Comparison of ENCODE assay signal across 8 cellular contexts in genomic region chr9:125747765-125748510, GRCh38. TPM values are rescaled to one million over a fixed set of nuclear protein-coding genes. Genes with fewer than 3 reads are reported as not detected.
DNase-seq lines count a peak whose midpoint lies in the region; ATAC-seq and TF ChIP-seq lines count a peak whose summit lies in the region.

No MANE protein-coding gene starts in this region.

- peak overlapping the region; percentile 92 for H3K4me3 ChIP-seq in GM08714 (ENCODE audit: low read length)
- H3K4me3 ChIP-seq in cardiac muscle cell: peak overlapping the region; percentile 67

- peaks cover 27% of the 10 kb centered on the region for H3K4me1 ChIP-seq in cardiac muscle cell (ENCODE audit: low read depth)

- peak overlapping the region; percentile 69 for H3K27ac ChIP-seq in cardiac muscle cell

- no peaks in the 10 kb centered on the region for H3K27me3 ChIP-seq in cardiac muscle cell

- DNase-seq in NCI-H2171 (lab: John Stamatoyannopoulos, UW) (peak; percentile 9), cardiac muscle cell (ENCODE audit: low read depth in 1 of 2, low spot score in 1 of 2) (peak; percentile 40 to 46), pons (ENCODE audit: low spot score) (peak; percentile 15), DMS79 (lab: John Stamatoyannopoulos, UW) (no peak)
- peak; percentile 20 for DNase-seq in activated naive CD4-positive, alpha-beta T cell treated with Interleukin-2 at 50 U/mL for 16 hours

- no peaks in the 10 kb centered on the region for H3K9me3 ChIP-seq in cardiac muscle cell (ENCODE audit: low read depth)

- no peak for TF ChIP-seq CTCF in cardiac muscle cell (IDR thresholded peaks at IDR 0.05; ENCODE audit: low read depth, low read length)

- no peak for ATAC-seq in GM19467 (IDR thresholded peaks at IDR 0.05; ENCODE audit: unreplicated experiment)
- ATAC-seq in HG03342 (IDR thresholded peaks at IDR 0.05; ENCODE audit: unreplicated experiment): no peak

- H3K36me3 ChIP-seq in cardiac muscle cell: no peaks in the 10 kb centered on the region

RNA-seq across cellular contexts. Expression of gene PBX3, which starts 0.8 kb away (rescaled TPM):
- 134 and 293 TPM in 2 replicates for total RNA-seq in cardiac muscle cell
- 133 and 159 TPM in 2 replicates for polyA plus RNA-seq in cardiac muscle cell

RNA-seq across cellular contexts. Expression of gene MAPKAP1, which starts 40.9 kb away (rescaled TPM):
- total RNA-seq in cardiac muscle cell: 85.6 and 103 TPM in 2 replicates
- 66.7 TPM in 2 replicates for polyA plus RNA-seq in cardiac muscle cell
